ENCODE assay signal across 36 cellular contexts in genomic region chr17:1290676-1291075, GRCh38. TPM values are rescaled to one million over a fixed set of nuclear protein-coding genes. Genes with fewer than 3 reads are reported as not detected.
"Had no signal": no experiment of that assay in that cellular context is flagged by ENCODE, and none has a peak within 500 bp of the region (broad histone marks: within the 10 kb centered on the region; RNA-seq: fewer than 3 reads in every experiment).

No MANE protein-coding gene starts in this region.

- DNase-seq: activated CD4-positive, alpha-beta memory T cell treated with anti-CD3 and anti-CD28 coated beads for 36 hours; activated CD4-positive, alpha-beta T cell treated with anti-CD3 and anti-CD28 coated beads for 36 hours; activated CD4-positive, alpha-beta T cell treated with anti-CD3 and anti-CD28 coated beads, Interleukin-2, amount 10 ng/mL, durations not matched to agents 24 days and 14 days; activated CD4-positive, CD25-positive, alpha-beta regulatory T cell; activated CD4-positive, CD25-positive, alpha-beta regulatory T cell treated with anti-CD3 and anti-CD28 coated beads, Interleukin-2, amount 50 U/mL, for 72 hours; activated CD8-positive, alpha-beta memory T cell treated with anti-CD3 and anti-CD28 coated beads, Interleukin-2, amount 10 ng/mL, durations not matched to agents 7 days and 5 days; activated CD8-positive, alpha-beta memory T cell treated with anti-CD3 and anti-CD28 coated beads, Interleukin-2, amount 50 U/mL, for 4 hours; activated CD8-positive, alpha-beta T cell treated with anti-CD3 and anti-CD28 coated beads, Interleukin-2, amount 10 ng/mL, durations not matched to agents 7 days and 5 days; activated effector memory CD4-positive, alpha-beta T cell treated with anti-CD3 and anti-CD28 coated beads, Interleukin-2, amount 50 U/mL, for 16 hours; activated T-cell treated with anti-CD3 and anti-CD28 coated beads, Interleukin-2, amount 50 U/mL, for 1 hour; activated T-cell treated with anti-CD3 and anti-CD28 coated beads, Interleukin-2, amount 50 U/mL, for 48 hours; adrenal gland; amygdala; aorta; body of pancreas; caudate nucleus; cerebellar nuclear complex; colonic mucosa; effector CD8-positive, alpha-beta T cell; esophagus squamous epithelium; foreskin melanocyte; heart right ventricle had no signal

- H3K4me3 Mint-ChIP-seq: activated CD4-positive, alpha-beta memory T cell treated with anti-CD3 and anti-CD28 coated beads for 36 hours; activated CD4-positive, alpha-beta T cell treated with anti-CD3 and anti-CD28 coated beads for 36 hours; activated CD4-positive, alpha-beta T cell treated with anti-CD3 and anti-CD28 coated beads, Interleukin-2, amount 10 ng/mL, durations not matched to agents 24 days and 14 days; activated CD8-positive, alpha-beta memory T cell treated with anti-CD3 and anti-CD28 coated beads, Interleukin-2, amount 10 ng/mL, durations not matched to agents 7 days and 5 days; activated CD8-positive, alpha-beta T cell treated with anti-CD3 and anti-CD28 coated beads, Interleukin-2, amount 10 ng/mL, durations not matched to agents 7 days and 5 days; activated T-helper 1 cell treated with anti-CD3 and anti-CD28 coated beads, Interleukin-12 subunit alpha, Interleukin-12 subunit beta, Interleukin-2, Interleukin-4 antibody, amounts not matched to agents 30 ng/mL and 10 ng/mL and 1 ng/mL, durations not matched to agents 14 hours and 24 hours and 36 hours had no signal

- H3K27me3 Mint-ChIP-seq: activated CD4-positive, alpha-beta memory T cell treated with anti-CD3 and anti-CD28 coated beads for 36 hours; activated CD4-positive, alpha-beta T cell treated with anti-CD3 and anti-CD28 coated beads, Interleukin-2, amount 10 ng/mL, durations not matched to agents 24 days and 14 days; activated CD8-positive, alpha-beta memory T cell treated with anti-CD3 and anti-CD28 coated beads, Interleukin-2, amount 10 ng/mL, durations not matched to agents 7 days and 5 days had no signal

- FAIRE-seq: endometrium, endothelial cell of umbilical vein had no signal

- H3K4me1 ChIP-seq: adrenal gland, body of pancreas, colonic mucosa, esophagus squamous epithelium, gastroesophageal sphincter had no signal

- H3K27me3 ChIP-seq: adrenal gland, body of pancreas, colonic mucosa, esophagus squamous epithelium, gastroesophageal sphincter, heart right ventricle had no signal

- H3K36me3 ChIP-seq: adrenal gland, colonic mucosa, esophagus squamous epithelium, gastroesophageal sphincter, heart right ventricle had no signal

- H3K9me3 ChIP-seq: adrenal gland, body of pancreas, colonic mucosa, esophagus squamous epithelium, gastroesophageal sphincter, heart right ventricle had no signal

- H3K27ac ChIP-seq: adrenal gland, body of pancreas, colonic mucosa, epithelial cell of prostate, esophagus squamous epithelium, gastroesophageal sphincter, heart right ventricle had no signal

- H3K4me3 ChIP-seq: adrenal gland, body of pancreas, colonic mucosa, esophagus squamous epithelium, gastroesophageal sphincter, heart right ventricle had no signal

- H3K27ac Mint-ChIP-seq: activated CD4-positive, alpha-beta memory T cell treated with anti-CD3 and anti-CD28 coated beads for 36 hours; activated CD4-positive, alpha-beta T cell treated with anti-CD3 and anti-CD28 coated beads for 36 hours; activated CD4-positive, alpha-beta T cell treated with anti-CD3 and anti-CD28 coated beads, Interleukin-2, amount 10 ng/mL, durations not matched to agents 24 days and 14 days; activated CD8-positive, alpha-beta memory T cell treated with anti-CD3 and anti-CD28 coated beads, Interleukin-2, amount 10 ng/mL, durations not matched to agents 7 days and 5 days; activated T-helper 1 cell treated with anti-CD3 and anti-CD28 coated beads, Interleukin-12 subunit alpha, Interleukin-12 subunit beta, Interleukin-2, Interleukin-4 antibody, amounts not matched to agents 30 ng/mL and 10 ng/mL and 1 ng/mL, durations not matched to agents 14 hours and 24 hours and 36 hours; activated T-helper 2 cell treated with anti-CD3 and anti-CD28 coated beads, Interferon-gamma antibody, Interleukin-2, Interleukin-4, amounts not matched to agents 10 μg/mL and 5 μg/mL and 100 μg/mL, durations not matched to agents 14 hours and 24 hours and 36 hours had no signal

- ATAC-seq: activated CD4-positive, alpha-beta T cell treated with anti-CD3 and anti-CD28 coated beads for 36 hours; activated CD8-positive, alpha-beta memory T cell treated with anti-CD3 and anti-CD28 coated beads, Interleukin-2, amount 10 ng/mL, durations not matched to agents 7 days and 5 days; activated CD8-positive, alpha-beta T cell treated with anti-CD3 and anti-CD28 coated beads, Interleukin-2, amount 10 ng/mL, durations not matched to agents 7 days and 5 days; activated naive CD4-positive, alpha-beta T cell treated with anti-CD3 and anti-CD28 coated beads, Interleukin-2, amount 50 U/mL, for 72 hours; body of pancreas; gastroesophageal sphincter; heart right ventricle had no signal

RNA-seq across cellular contexts. Expression of gene TRARG1, which starts 11.2 kb away (rescaled TPM):
- total RNA-seq: activated CD4-positive, alpha-beta memory T cell treated with anti-CD3 and anti-CD28 coated beads for 36 hours; activated CD4-positive, alpha-beta T cell treated with anti-CD3 and anti-CD28 coated beads for 36 hours; activated CD8-positive, alpha-beta memory T cell treated with anti-CD3 and anti-CD28 coated beads for 36 hours; activated T-helper 2 cell treated with anti-CD3 and anti-CD28 coated beads, Interferon-gamma antibody, Interleukin-2, Interleukin-4, amounts not matched to agents 10 μg/mL and 5 μg/mL and 100 μg/mL, durations not matched to agents 14 hours and 24 hours and 36 hours; dermis microvascular lymphatic vessel endothelial cell; endothelial cell of umbilical vein; esophagus squamous epithelium; fibroblast of lung; fibroblast of villous mesenchyme; glomerular endothelial cell had no signal
- polyA plus RNA-seq: endothelial cell of umbilical vein, fibroblast of lung had no signal

RNA-seq across cellular contexts. Expression of gene BHLHA9, which starts 20.4 kb away (rescaled TPM):
- total RNA-seq: activated CD4-positive, alpha-beta memory T cell treated with anti-CD3 and anti-CD28 coated beads for 36 hours; activated CD4-positive, alpha-beta T cell treated with anti-CD3 and anti-CD28 coated beads for 36 hours; activated CD4-positive, alpha-beta T cell treated with anti-CD3 and anti-CD28 coated beads, Interleukin-2, amount 10 ng/mL, durations not matched to agents 24 days and 14 days; activated CD8-positive, alpha-beta memory T cell treated with anti-CD3 and anti-CD28 coated beads for 36 hours; activated CD8-positive, alpha-beta memory T cell treated with anti-CD3 and anti-CD28 coated beads, Interleukin-2, amount 10 ng/mL, durations not matched to agents 7 days and 5 days; activated CD8-positive, alpha-beta T cell treated with anti-CD3 and anti-CD28 coated beads, Interleukin-2, amount 10 ng/mL, durations not matched to agents 7 days and 5 days; activated naive CD4-positive, alpha-beta T cell treated with anti-CD3 and anti-CD28 coated beads, Interleukin-2, amount 50 U/mL, for 72 hours; activated T-helper 1 cell treated with anti-CD3 and anti-CD28 coated beads, Interleukin-12 subunit alpha, Interleukin-12 subunit beta, Interleukin-2, Interleukin-4 antibody, amounts not matched to agents 30 ng/mL and 10 ng/mL and 1 ng/mL, durations not matched to agents 14 hours and 24 hours and 36 hours; activated T-helper 2 cell treated with anti-CD3 and anti-CD28 coated beads, Interferon-gamma antibody, Interleukin-2, Interleukin-4, amounts not matched to agents 10 μg/mL and 5 μg/mL and 100 μg/mL, durations not matched to agents 14 hours and 24 hours and 36 hours; adrenal gland; aorta; body of pancreas; colonic mucosa; dermis microvascular lymphatic vessel endothelial cell; endothelial cell of umbilical vein; esophagus squamous epithelium; fibroblast of lung; fibroblast of villous mesenchyme; gastroesophageal sphincter; glomerular endothelial cell; T-helper 1 cell treated with Interleukin-12 subunit alpha and Interleukin-12 subunit beta and Interleukin-4 antibody, amounts not matched to agents 30 ng/mL and 1 ng/mL, for 36 hours had no signal
- polyA plus RNA-seq: adrenal gland, aorta, endothelial cell of umbilical vein, esophagus, fibroblast of lung, heart right ventricle had no signal
